In genomic region chr6:34082348-34082747, GRCh38 we compare ENCODE assay signal across 31 cellular contexts.
"Had no signal": no experiment of that assay in that cellular context is flagged by ENCODE, and none has a peak within 500 bp of the region (broad histone marks: within the 10 kb centered on the region; RNA-seq: fewer than 3 reads in every experiment).

No MANE protein-coding gene starts in this region.

- H3K27ac ChIP-seq: ascending aorta, cardiac muscle cell, Peyer's patch, SJSA1 had no signal

- H3K4me3 ChIP-seq: ascending aorta, cardiac muscle cell, MG63, Peyer's patch, SJSA1 had no signal

- H3K36me3 Mint-ChIP-seq: activated naive CD4-positive, alpha-beta T cell treated with anti-CD3 and anti-CD28 coated beads, Interleukin-2, amount 50 U/mL, for 24 hours; activated naive CD8-positive, alpha-beta T cell treated with anti-CD3 and anti-CD28 coated beads, Interleukin-2, amount 10 ng/mL, durations not matched to agents 7 days and 5 days had no signal

- H3K27me3 Mint-ChIP-seq: activated CD4-positive, alpha-beta T cell treated with anti-CD3 and anti-CD28 coated beads, Interleukin-2, amount 10 ng/mL, durations not matched to agents 24 days and 14 days; activated naive CD4-positive, alpha-beta T cell treated with anti-CD3 and anti-CD28 coated beads, Interleukin-2, amount 50 U/mL, for 24 hours; activated naive CD8-positive, alpha-beta T cell treated with anti-CD3 and anti-CD28 coated beads, Interleukin-2, amount 10 ng/mL, durations not matched to agents 7 days and 5 days; activated T-cell treated with anti-CD3 and anti-CD28 coated beads, Interleukin-2, amount 50 U/mL, for 24 hours had no signal

- H3K4me2 ChIP-seq: SK-N-SH had no signal

- H3K27me3 ChIP-seq: ascending aorta, cardiac muscle cell, MG63, Peyer's patch had no signal

- H3K4me3 Mint-ChIP-seq: activated CD4-positive, alpha-beta T cell treated with anti-CD3 and anti-CD28 coated beads, Interleukin-2, amount 10 ng/mL, durations not matched to agents 24 days and 14 days; activated CD8-positive, alpha-beta T cell treated with anti-CD3 and anti-CD28 coated beads, Interleukin-2, amount 10 ng/mL, durations not matched to agents 7 days and 5 days; activated naive CD4-positive, alpha-beta T cell treated with anti-CD3 and anti-CD28 coated beads, Interleukin-2, amount 50 U/mL, for 24 hours; activated naive CD8-positive, alpha-beta T cell treated with anti-CD3 and anti-CD28 coated beads, Interleukin-2, amount 10 ng/mL, durations not matched to agents 7 days and 5 days; activated T-cell treated with anti-CD3 and anti-CD28 coated beads, Interleukin-2, amount 50 U/mL, for 24 hours; central memory CD8-positive, alpha-beta T cell; T-helper 1 cell treated with Interleukin-12 subunit alpha and Interleukin-12 subunit beta and Interleukin-4 antibody, amounts not matched to agents 30 μg/mL and 1 μg/mL, for 36 hours; T-helper 2 cell treated with Interferon-gamma antibody and Interleukin-4, amounts not matched to agents 5 μg/mL and 100 μg/mL, for 36 hours had no signal

- H3K36me3 ChIP-seq: ascending aorta, cardiac muscle cell, MG63, Peyer's patch, SJSA1 had no signal

- DNase-seq: activated CD4-positive, alpha-beta T cell treated with anti-CD3 and anti-CD28 coated beads, Interleukin-2, amount 10 ng/mL, durations not matched to agents 24 days and 14 days; activated CD4-positive, alpha-beta T cell treated with anti-CD3 and anti-CD28 coated beads, Interleukin-2, amount 50 U/mL, for 48 hours; activated CD8-positive, alpha-beta T cell treated with anti-CD3 and anti-CD28 coated beads, Interleukin-2, amount 10 ng/mL, durations not matched to agents 7 days and 5 days; activated gamma-delta T cell; activated naive CD4-positive, alpha-beta T cell treated with Interleukin-2 at 50 U/mL for 16 hours; activated naive CD8-positive, alpha-beta T cell treated with anti-CD3 and anti-CD28 coated beads, Interleukin-2, amount 10 ng/mL, durations not matched to agents 7 days and 5 days; activated T-cell treated with anti-CD3 and anti-CD28 coated beads, Interleukin-2, amount 50 U/mL, for 24 hours; amygdala; Karpas-422; MG63; NCI-H1048; NCI-H1436 treated with DMSO at 0.1 percent for 48 hours; NCI-H1694 treated with DMSO at 0.1 percent for 48 hours; NCI-H2029; NCI-H345; NCI-H524 treated with DMSO at 0.1 percent for 48 hours; NK-92 treated with Interleukin-12 subunit alpha and Interleukin-12 subunit beta, amount 100 ng/mL, for 24 hours; PC-3; Peyer's patch; RPMI8226; SHP77 treated with DMSO at 0.1 percent for 48 hours; SK-N-SH had no signal

- FAIRE-seq: TTC549 had no signal

- H3K27ac Mint-ChIP-seq: activated CD4-positive, alpha-beta T cell treated with anti-CD3 and anti-CD28 coated beads, Interleukin-2, amount 10 ng/mL, durations not matched to agents 24 days and 14 days; activated CD8-positive, alpha-beta T cell treated with anti-CD3 and anti-CD28 coated beads, Interleukin-2, amount 10 ng/mL, durations not matched to agents 7 days and 5 days; activated naive CD4-positive, alpha-beta T cell treated with anti-CD3 and anti-CD28 coated beads, Interleukin-2, amount 50 U/mL, for 24 hours; activated naive CD8-positive, alpha-beta T cell treated with anti-CD3 and anti-CD28 coated beads, Interleukin-2, amount 10 ng/mL, durations not matched to agents 7 days and 5 days; activated T-cell treated with anti-CD3 and anti-CD28 coated beads, Interleukin-2, amount 50 U/mL, for 24 hours; activated T-helper 2 cell treated with anti-CD3 and anti-CD28 coated beads, Interferon-gamma antibody, Interleukin-2, Interleukin-4, amounts not matched to agents 10 μg/mL and 5 μg/mL and 100 μg/mL, durations not matched to agents 14 hours and 24 hours and 36 hours; T-helper 1 cell treated with Interleukin-12 subunit alpha and Interleukin-12 subunit beta and Interleukin-4 antibody, amounts not matched to agents 30 μg/mL and 1 μg/mL, for 36 hours; T-helper 2 cell treated with Interferon-gamma antibody and Interleukin-4, amounts not matched to agents 5 μg/mL and 100 μg/mL, for 36 hours had no signal

- H3K4me1 ChIP-seq: ascending aorta, Peyer's patch, SJSA1 had no signal

- H3K9me3 Mint-ChIP-seq: activated CD4-positive, alpha-beta T cell treated with anti-CD3 and anti-CD28 coated beads, Interleukin-2, amount 10 ng/mL, durations not matched to agents 24 days and 14 days; activated naive CD4-positive, alpha-beta T cell treated with anti-CD3 and anti-CD28 coated beads, Interleukin-2, amount 50 U/mL, for 24 hours; activated naive CD8-positive, alpha-beta T cell treated with anti-CD3 and anti-CD28 coated beads, Interleukin-2, amount 10 ng/mL, durations not matched to agents 7 days and 5 days; activated T-cell treated with anti-CD3 and anti-CD28 coated beads, Interleukin-2, amount 50 U/mL, for 24 hours; activated T-helper 2 cell treated with anti-CD3 and anti-CD28 coated beads, Interferon-gamma antibody, Interleukin-2, Interleukin-4, amounts not matched to agents 10 μg/mL and 5 μg/mL and 100 μg/mL, durations not matched to agents 14 hours and 24 hours and 36 hours; central memory CD8-positive, alpha-beta T cell; T-helper 1 cell treated with Interleukin-12 subunit alpha and Interleukin-12 subunit beta and Interleukin-4 antibody, amounts not matched to agents 30 μg/mL and 1 μg/mL, for 36 hours; T-helper 2 cell treated with Interferon-gamma antibody and Interleukin-4, amounts not matched to agents 5 μg/mL and 100 μg/mL, for 36 hours had no signal

- ATAC-seq: activated CD8-positive, alpha-beta T cell treated with anti-CD3 and anti-CD28 coated beads, Interleukin-2, amount 10 ng/mL, durations not matched to agents 7 days and 5 days; PC-3 had no signal

- H3K4me1 Mint-ChIP-seq: activated CD4-positive, alpha-beta T cell treated with anti-CD3 and anti-CD28 coated beads, Interleukin-2, amount 10 ng/mL, durations not matched to agents 24 days and 14 days; activated naive CD4-positive, alpha-beta T cell treated with anti-CD3 and anti-CD28 coated beads, Interleukin-2, amount 50 U/mL, for 24 hours; central memory CD8-positive, alpha-beta T cell had no signal

- H3K9ac ChIP-seq: SK-N-SH had no signal

- H3K9me3 ChIP-seq: ascending aorta, MG63, Peyer's patch, SJSA1, SK-N-SH had no signal

- H3K9me2 ChIP-seq: SK-N-SH had no signal
